Comparison of ENCODE assay signal across 1 cellular context in genomic region chr15:90205050-90205848, GRCh38.
TF ChIP-seq lines count a peak whose summit lies in the region.

No MANE protein-coding gene starts in this region.

TF ChIP-seq in WTC11, 78 proteins besides CTCF, POLR2A, EP300 and RAD21:
- no peak for TF ChIP-seq JAZF1 (CRISPR knock-in tag; IDR thresholded peaks at IDR 0.05)
- no peak for TF ChIP-seq ERG (CRISPR knock-in tag; IDR thresholded peaks at IDR 0.05)
- no peak for TF ChIP-seq ELF4 (CRISPR knock-in tag; IDR thresholded peaks at IDR 0.05; ENCODE audit: low read depth)
- no peak for TF ChIP-seq HMGA2 (CRISPR knock-in tag; IDR thresholded peaks at IDR 0.05)
- no peak for TF ChIP-seq ZNF281 (CRISPR knock-in tag; IDR thresholded peaks at IDR 0.05)
- TF ChIP-seq TEAD1 (CRISPR knock-in tag; IDR thresholded peaks at IDR 0.05), result no peak
- TF ChIP-seq ZNF425 (CRISPR knock-in tag; conservative IDR thresholded peaks at IDR 0.05), result no peak
- TF ChIP-seq ZSCAN18 (CRISPR knock-in tag; IDR thresholded peaks at IDR 0.05), result no peak
- no peak for TF ChIP-seq AFF4 (CRISPR knock-in tag; IDR thresholded peaks at IDR 0.05; ENCODE audit: borderline replicate concordance)
- no peak for TF ChIP-seq SOX15 (CRISPR knock-in tag; IDR thresholded peaks at IDR 0.05)
- TF ChIP-seq SP1 (CRISPR knock-in tag; conservative IDR thresholded peaks at IDR 0.05), result no peak
- no peak for TF ChIP-seq ZNF671 (CRISPR knock-in tag; IDR thresholded peaks at IDR 0.05)
- TF ChIP-seq FOXP4 (CRISPR knock-in tag; IDR thresholded peaks at IDR 0.05), result no peak
- TF ChIP-seq ZNF121 (CRISPR knock-in tag; IDR thresholded peaks at IDR 0.05), result no peak
- TF ChIP-seq SMAD4 (CRISPR knock-in tag; IDR thresholded peaks at IDR 0.05), result no peak
- TF ChIP-seq RELA (CRISPR knock-in tag; IDR thresholded peaks at IDR 0.05; ENCODE audit: borderline replicate concordance), result no peak
- no peak for TF ChIP-seq ESRRA (CRISPR knock-in tag; IDR thresholded peaks at IDR 0.05; ENCODE audit: borderline replicate concordance)
- no peak for TF ChIP-seq ZNF138 (CRISPR knock-in tag; conservative IDR thresholded peaks at IDR 0.05)
TF ChIP-seq in WTC11: peak in this region for 0.
